In genomic region chr17:40073454-40074174, GRCh38 we compare ENCODE assay signal across 10 cellular contexts. TPM values are rescaled to one million over a fixed set of nuclear protein-coding genes. Genes with fewer than 3 reads are reported as not detected.
DNase-seq lines count a peak whose midpoint lies in the region; ATAC-seq and TF ChIP-seq lines count a peak whose summit lies in the region.
"Had no signal": no experiment of that assay in that cellular context is flagged by ENCODE, and none has a peak within 500 bp of the region (broad histone marks: within the 10 kb centered on the region; RNA-seq: fewer than 3 reads in every experiment).

No MANE protein-coding gene starts in this region.

- H3K14ac ChIP-seq in mesenchymal stem cell (ENCODE audit: low read length in 2 of 2), result no peak overlapping the region

- H3K4ac ChIP-seq in mesenchymal stem cell (ENCODE audit: low read depth in 1 of 2, low read length in 2 of 2), result no peak overlapping the region

- no peak overlapping the region for H3K4me3 Mint-ChIP-seq in Calu3 (ENCODE audit: low read depth, unreplicated experiment)

- H3K27ac ChIP-seq in left ventricle myocardium inferior (replicated peaks) (peak overlapping the region; percentile 100), mesenchymal stem cell (ENCODE audit: low read length, poor library complexity, severe bottlenecking) (no peak overlapping the region), upper lobe of right lung (peak overlapping the region; percentile 89), spleen (peak overlapping the region in 4 of 8 donors; percentile 78 to 86 (median 80))

- no peak overlapping the region for H2BK5ac ChIP-seq in mesenchymal stem cell (ENCODE audit: low read depth, low read length, poor library complexity, severe bottlenecking)

- no peak overlapping the region for H4K91ac ChIP-seq in mesenchymal stem cell (ENCODE audit: low read length)

- TF ChIP-seq CTCF in left ventricle myocardium inferior (IDR thresholded peaks at IDR 0.05; ENCODE audit: borderline replicate concordance), result no peak
- TF ChIP-seq CTCF in upper lobe of right lung (IDR thresholded peaks at IDR 0.05), result no peak
- no peak for TF ChIP-seq CTCF in Calu3 (IDR thresholded peaks at IDR 0.05; ENCODE audit: unreplicated experiment)
- TF ChIP-seq CTCF in spleen (IDR thresholded peaks at IDR 0.05 in 8 of 11, conservative IDR thresholded peaks at IDR 0.05 in 3 of 11), result no peak

- no peaks in the 10 kb centered on the region for H3K9me3 ChIP-seq in left ventricle myocardium inferior (replicated peaks)
- no peaks in the 10 kb centered on the region for H3K9me3 ChIP-seq in mesenchymal stem cell (ENCODE audit: control insufficient read depth, low read length)
- H3K9me3 ChIP-seq in upper lobe of right lung, result no peaks in the 10 kb centered on the region
- H3K9me3 ChIP-seq in spleen, result no peaks in the 10 kb centered on the region

- no peaks in the 10 kb centered on the region for H3K27me3 Mint-ChIP-seq in Calu3 (ENCODE audit: unreplicated experiment)

- no peak overlapping the region for H4K8ac ChIP-seq in mesenchymal stem cell (ENCODE audit: low read length)

- H2BK12ac ChIP-seq in mesenchymal stem cell (ENCODE audit: low read length in 2 of 2), result no peak overlapping the region

- H2BK15ac ChIP-seq in mesenchymal stem cell (ENCODE audit: low read depth, poor library complexity, severe bottlenecking), result no peak overlapping the region

- H3K79me1 ChIP-seq in mesenchymal stem cell (replicated peaks; ENCODE audit: low read length, poor library complexity, severe bottlenecking), result peaks cover 35% of the 10 kb centered on the region

- peak overlapping the region in 1 of 2 experiments; percentile 18 for H3K18ac ChIP-seq in mesenchymal stem cell (ENCODE audit: low read depth in 1 of 2, low read length in 2 of 2)

- H3K4me2 ChIP-seq in mesenchymal stem cell (ENCODE audit: low read length, poor library complexity, severe bottlenecking), result no peak overlapping the region

- peaks cover 88% of the 10 kb centered on the region for H3K4me1 Mint-ChIP-seq in Calu3 (ENCODE audit: low read depth, unreplicated experiment)

- H3K27me3 ChIP-seq in left ventricle myocardium inferior (ENCODE audit: low read depth) (no peaks in the 10 kb centered on the region), mesenchymal stem cell (ENCODE audit: control insufficient read depth in 1 of 2, insufficient read depth in 1 of 2, low read length in 2 of 2) (no peaks in the 10 kb centered on the region), upper lobe of right lung (no peaks in the 10 kb centered on the region), spleen (replicated peaks in 1 of 7) (no peaks in the 10 kb centered on the region)

- H3K36me3 Mint-ChIP-seq in Calu3 (ENCODE audit: insufficient read depth, unreplicated experiment), result peaks cover 61% of the 10 kb centered on the region

- no peak for TF ChIP-seq POLR2A in spleen (IDR thresholded peaks at IDR 0.05)

- ATAC-seq in upper lobe of right lung, result no peak

- H3K4me1 ChIP-seq in left ventricle myocardium inferior, result peaks cover 93% of the 10 kb centered on the region
- H3K4me1 ChIP-seq in mesenchymal stem cell (ENCODE audit: control insufficient read depth, insufficient read depth, low read depth, low read length), result peaks cover 59% of the 10 kb centered on the region
- peaks cover 79% of the 10 kb centered on the region for H3K4me1 ChIP-seq in upper lobe of right lung
- H3K4me1 ChIP-seq in spleen, result peaks cover 49 to 94% (median 76%) of the 10 kb centered on the region in 6 donors

- DNase-seq in left ventricle myocardium inferior, result no peak
- DNase-seq in cardiac septum (ENCODE audit: low spot score), result no peak
- DNase-seq in mesenchymal stem cell, result no peak
- no peak for DNase-seq in upper lobe of right lung
- no peak for DNase-seq in Calu3
- no peak for DNase-seq in spleen
- DNase-seq: activated CD8-positive, alpha-beta memory T cell treated with anti-CD3 and anti-CD28 coated beads, Interleukin-2, amount 50 U/mL, for 4 hours; AML-193; effector CD4-positive, alpha-beta T cell; NCI-H2081 had no signal

- H3K9me3 Mint-ChIP-seq in Calu3 (ENCODE audit: low read depth, unreplicated experiment), result no peaks in the 10 kb centered on the region

- H3K4me3 ChIP-seq in left ventricle myocardium inferior (no peak overlapping the region), mesenchymal stem cell (ENCODE audit: insufficient read depth in 1 of 2, low read depth in 1 of 2, low read length in 2 of 2) (no peak overlapping the region), upper lobe of right lung (no peak overlapping the region), spleen (no peak overlapping the region)

- no TSS peak for BruUV-seq in Calu3 (replicated peaks; lab: Mats Ljungman, UMichigan)

- CTCF ChIA-PET in Calu3 (lab: Charles Lee), result interaction anchor here (0.6 to 37.1 kb wide), 29 partner anchors 11 to 452 kb away, joined by 3 to 1006 read pairs (median 11); partner anchors contain the start of genes CASC3, CSF3, MED24 and MSL1

- H3K9ac ChIP-seq in mesenchymal stem cell (ENCODE audit: low read length), result peak overlapping the region; percentile 11

- no peak overlapping the region for H2BK120ac ChIP-seq in mesenchymal stem cell (ENCODE audit: low read depth, low read length)

- no peak overlapping the region for H2AFZ ChIP-seq in mesenchymal stem cell (ENCODE audit: low read depth, low read length)

- intact Hi-C loops in left ventricle myocardium inferior (cut with micrococcal nuclease) (no loop called here), cardiac septum (cut with DNase I) (no loop called here), upper lobe of right lung (cut with DNase I) (no loop called here), Calu3 (cut with micrococcal nuclease; ENCODE audit: unreplicated experiment) (no loop called here), spleen (cut with DNase I; ENCODE audit: low total_unique reads) (no loop called here)

- no peak overlapping the region for H3K23ac ChIP-seq in mesenchymal stem cell (ENCODE audit: low read length in 2 of 2)

- H3K36me3 ChIP-seq in left ventricle myocardium inferior (peaks cover 24% of the 10 kb centered on the region), mesenchymal stem cell (ENCODE audit: control insufficient read depth in 1 of 2, insufficient read depth in 2 of 2, low read depth in 1 of 2, low read length in 2 of 2) (peaks cover 22 to 31% of the 10 kb centered on the region in 2 experiments), upper lobe of right lung (peaks cover 29% of the 10 kb centered on the region), spleen (peaks cover 0 to 39% (median 11%) of the 10 kb centered on the region in 6 donors)

- 93% methylated on average over 5 of the region's 7 CpGs for WGBS in mesenchymal stem cell
- 88 to 94% (median 92%) methylated on average over 7 of the region's 7 CpGs for WGBS in spleen, 5 donors

- H3K27ac Mint-ChIP-seq in Calu3 (ENCODE audit: unreplicated experiment), result no peak overlapping the region

- peak overlapping the region; percentile 58 for H2AK5ac ChIP-seq in mesenchymal stem cell (ENCODE audit: low read length, severe bottlenecking)

RNA-seq across cellular contexts. Expression of gene THRA, which starts 10.8 kb away (rescaled TPM):
- 78.3 TPM for total RNA-seq in left ventricle myocardium inferior
- 66.8 TPM for total RNA-seq in cardiac septum
- 24.1 TPM for polyA plus RNA-seq in mesenchymal stem cell (2013, experiment 1 of 2)
- 23.2 TPM for polyA plus RNA-seq in mesenchymal stem cell (2013, experiment 2 of 2)
- 55.6 TPM for total RNA-seq in upper lobe of right lung
- total RNA-seq in Calu3 (2022), result 107 and 133 TPM in 2 replicates
- 10 to 100 TPM; 14.6 to 36.1 (median 19.7) TPM for total RNA-seq in spleen
- 10 to 100 TPM in 1 of 3 donors, 1 to 10 TPM in 2; 3.9 to 12.9 (median 4.7) TPM for polyA plus RNA-seq in spleen

RNA-seq across cellular contexts. Expression of gene MED24, which starts 19.4 kb away (rescaled TPM):
- total RNA-seq in left ventricle myocardium inferior (58.2 TPM), cardiac septum (56.4 TPM), upper lobe of right lung (81.3 TPM), Calu3 (2022) (679 and 725 TPM in 2 replicates), spleen (100 to 1,000 TPM in 1 of 7 donors, 10 to 100 TPM in 6; 71.7 to 102 (median 79.1) TPM)
- polyA plus RNA-seq in mesenchymal stem cell (2013, experiment 1 of 2), result 35.2 TPM
- polyA plus RNA-seq in mesenchymal stem cell (2013, experiment 2 of 2), result 35.4 TPM
- 10 to 100 TPM; 29.2 to 54.4 (median 42.7) TPM for polyA plus RNA-seq in spleen

RNA-seq across cellular contexts. Expression of gene NR1D1, which starts 26.8 kb away (rescaled TPM):
- total RNA-seq in left ventricle myocardium inferior, result 19.1 TPM
- 25.8 TPM for total RNA-seq in cardiac septum
- 6.1 TPM for polyA plus RNA-seq in mesenchymal stem cell (2013, experiment 1 of 2)
- polyA plus RNA-seq in mesenchymal stem cell (2013, experiment 2 of 2), result 5.5 TPM
- total RNA-seq in upper lobe of right lung, result 24.9 TPM
- total RNA-seq in Calu3 (2022), result 35.0 and 36.4 TPM in 2 replicates
- 10 to 100 TPM in 4 of 7 donors, 1 to 10 TPM in 3; 5.5 to 15.8 (median 10.2) TPM for total RNA-seq in spleen
- 1 to 10 TPM; 3.3 to 6.4 (median 5.2) TPM for polyA plus RNA-seq in spleen

RNA-seq across cellular contexts. Expression of gene MSL1, which starts 48.2 kb away (rescaled TPM):
- total RNA-seq in left ventricle myocardium inferior (39.8 TPM), cardiac septum (53.7 TPM), upper lobe of right lung (84.4 TPM), Calu3 (2022) (505 and 524 TPM in 2 replicates), spleen (100 to 1,000 TPM; 101 to 154 (median 127) TPM)
- 67.5 TPM for polyA plus RNA-seq in mesenchymal stem cell (2013, experiment 1 of 2)
- 66.9 TPM for polyA plus RNA-seq in mesenchymal stem cell (2013, experiment 2 of 2)
- polyA plus RNA-seq in spleen, result 10 to 100 TPM; 52.6 to 85.0 (median 73.3) TPM

RNA-seq across cellular contexts. Expression of gene CSF3, which starts 58.4 kb away (rescaled TPM):
- total RNA-seq in left ventricle myocardium inferior, result not detected
- total RNA-seq in cardiac septum, result not detected
- not detected for polyA plus RNA-seq in mesenchymal stem cell (2013, experiment 1 of 2)
- polyA plus RNA-seq in mesenchymal stem cell (2013, experiment 2 of 2), result 0.05 TPM
- total RNA-seq in upper lobe of right lung, result 1.2 TPM
- 0.38 TPM in 1 of 2 replicates, not detected in the other for total RNA-seq in Calu3 (2022)
- 1 to 10 TPM in 2 of 7 donors, under 1 TPM in 1, not detected in 4; 0.54 to 1.8 (median 1.6) TPM for total RNA-seq in spleen
- polyA plus RNA-seq in spleen, result 1 to 10 TPM in 2 of 3 donors, under 1 TPM in 1; 0.24 to 1.4 (median 1.2) TPM
